1 cellular context compared by ENCODE assay signal in the genomic region with DNA sequence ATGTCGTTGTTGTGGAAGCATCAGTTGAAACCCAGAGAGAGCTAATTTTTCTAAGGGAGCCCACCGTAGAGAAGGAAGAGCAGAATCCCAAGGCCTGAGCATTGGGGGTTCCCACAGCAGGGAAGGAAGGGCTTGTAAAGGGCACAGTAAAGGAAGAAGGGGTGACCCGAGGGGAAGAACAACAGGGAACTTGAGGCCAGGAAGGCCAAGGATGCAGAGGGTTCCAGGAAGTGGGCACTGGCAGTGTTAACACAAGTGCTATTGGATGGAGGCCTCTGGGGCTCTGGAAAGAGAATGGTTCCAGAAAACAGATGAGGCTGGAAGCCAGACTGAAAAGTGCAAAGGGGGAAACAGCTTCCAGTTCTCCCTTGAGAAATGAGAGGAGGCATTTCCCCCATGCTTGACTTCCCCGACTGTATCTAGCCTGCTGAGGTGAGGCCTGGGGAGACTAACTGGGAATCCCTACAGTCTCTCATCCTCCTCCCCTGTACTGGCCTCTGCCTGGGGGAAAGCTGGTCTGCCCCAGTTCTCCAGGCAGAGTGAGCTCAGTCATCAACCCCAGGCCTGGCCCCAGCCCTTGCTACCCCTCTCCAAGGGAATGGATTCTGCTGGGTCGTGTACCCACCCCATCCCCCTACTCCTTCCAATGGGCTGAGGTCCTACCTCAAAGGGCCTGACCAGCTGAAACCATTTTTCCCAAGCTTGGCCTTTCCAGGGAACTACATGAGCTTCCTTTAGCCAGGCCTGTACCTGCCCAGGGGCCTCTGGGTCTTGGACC.
TF ChIP-seq lines count a peak whose summit lies in the region.

No MANE protein-coding gene starts in this region.

TF ChIP-seq in IMR-90, 13 proteins besides CTCF, POLR2A, EP300 and RAD21:
- no peak for TF ChIP-seq FOS (IDR thresholded peaks at IDR 0.05; ENCODE audit: low read depth, low read length)
- no peak for TF ChIP-seq MAZ (IDR thresholded peaks at IDR 0.05; ENCODE audit: borderline replicate concordance, low read depth, low read length)
- no peak for TF ChIP-seq CEBPB (IDR thresholded peaks at IDR 0.05; ENCODE audit: low read depth, low read length)
- TF ChIP-seq MXI1 (IDR thresholded peaks at IDR 0.05; ENCODE audit: borderline replicate concordance, low read depth, low read length), result no peak
- no peak for TF ChIP-seq SMC3 (IDR thresholded peaks at IDR 0.05; ENCODE audit: low read depth, low read length)
- TF ChIP-seq NFE2L2 (IDR thresholded peaks at IDR 0.05; ENCODE audit: low read depth, low read length), result no peak
- no peak for TF ChIP-seq RFX5 (IDR thresholded peaks at IDR 0.05; ENCODE audit: low read depth, low read length)
- TF ChIP-seq MAFK (IDR thresholded peaks at IDR 0.05; ENCODE audit: low read depth, low read length), result no peak
- TF ChIP-seq, protein P1, sequence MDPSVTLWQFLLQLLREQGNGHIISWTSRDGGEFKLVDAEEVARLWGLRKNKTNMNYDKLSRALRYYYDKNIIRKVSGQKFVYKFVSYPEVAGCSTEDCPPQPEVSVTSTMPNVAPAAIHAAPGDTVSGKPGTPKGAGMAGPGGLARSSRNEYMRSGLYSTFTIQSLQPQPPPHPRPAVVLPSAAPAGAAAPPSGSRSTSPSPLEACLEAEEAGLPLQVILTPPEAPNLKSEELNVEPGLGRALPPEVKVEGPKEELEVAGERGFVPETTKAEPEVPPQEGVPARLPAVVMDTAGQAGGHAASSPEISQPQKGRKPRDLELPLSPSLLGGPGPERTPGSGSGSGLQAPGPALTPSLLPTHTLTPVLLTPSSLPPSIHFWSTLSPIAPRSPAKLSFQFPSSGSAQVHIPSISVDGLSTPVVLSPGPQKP (IDR thresholded peaks at IDR 0.05; ENCODE audit: borderline replicate concordance, low read depth, low read length), result no peak
- TF ChIP-seq RCOR1 (IDR thresholded peaks at IDR 0.05; ENCODE audit: insufficient replicate concordance, low read length), result no peak
- TF ChIP-seq, protein P2, sequence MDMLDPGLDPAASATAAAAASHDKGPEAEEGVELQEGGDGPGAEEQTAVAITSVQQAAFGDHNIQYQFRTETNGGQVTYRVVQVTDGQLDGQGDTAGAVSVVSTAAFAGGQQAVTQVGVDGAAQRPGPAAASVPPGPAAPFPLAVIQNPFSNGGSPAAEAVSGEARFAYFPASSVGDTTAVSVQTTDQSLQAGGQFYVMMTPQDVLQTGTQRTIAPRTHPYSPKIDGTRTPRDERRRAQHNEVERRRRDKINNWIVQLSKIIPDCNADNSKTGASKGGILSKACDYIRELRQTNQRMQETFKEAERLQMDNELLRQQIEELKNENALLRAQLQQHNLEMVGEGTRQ (IDR thresholded peaks at IDR 0.05; ENCODE audit: low read depth, low read length), result no peak
- no peak for TF ChIP-seq BHLHE40 (IDR thresholded peaks at IDR 0.05; ENCODE audit: low read depth, low read length)
- TF ChIP-seq CHD1 (IDR thresholded peaks at IDR 0.05; ENCODE audit: low read depth, low read length), result no peak
TF ChIP-seq in IMR-90: peak in this region for 0.
